ENCODE assay signal across 37 cellular contexts in genomic region chr3:120492103-120492502, GRCh38. TPM values are rescaled to one million over a fixed set of nuclear protein-coding genes. Genes with fewer than 3 reads are reported as not detected.
"Had no signal": no experiment of that assay in that cellular context is flagged by ENCODE, and none has a peak within 500 bp of the region (broad histone marks: within the 10 kb centered on the region; RNA-seq: fewer than 3 reads in every experiment).

No MANE protein-coding gene starts in this region.

- ATAC-seq: activated CD8-positive, alpha-beta memory T cell treated with anti-CD3 and anti-CD28 coated beads, Interleukin-2, amount 10 ng/mL, durations not matched to agents 7 days and 5 days; PC-3 had no signal

- H3K4me3 ChIP-seq: MG63, Peyer's patch, SJSA1 had no signal

- H3K4me1 Mint-ChIP-seq: activated B cell treated with CpG ODN at 0.5 μM for 24 hours; activated CD8-positive, alpha-beta memory T cell treated with anti-CD3 and anti-CD28 coated beads, Interleukin-2, amount 10 ng/mL, durations not matched to agents 7 days and 5 days; activated naive CD4-positive, alpha-beta T cell treated with anti-CD3 and anti-CD28 coated beads, Interleukin-2, amount 10 ng/mL, durations not matched to agents 7 days and 5 days had no signal

- H3K27ac Mint-ChIP-seq: activated B cell treated with CpG ODN at 0.5 μM for 24 hours; activated CD4-positive, alpha-beta memory T cell treated with anti-CD3 and anti-CD28 coated beads for 36 hours; activated CD8-positive, alpha-beta memory T cell treated with anti-CD3 and anti-CD28 coated beads, Interleukin-2, amount 10 ng/mL, durations not matched to agents 7 days and 5 days; activated naive CD4-positive, alpha-beta T cell treated with anti-CD3 and anti-CD28 coated beads, Interleukin-2, amount 10 ng/mL, durations not matched to agents 7 days and 5 days; activated naive CD8-positive, alpha-beta T cell; T-helper 1 cell treated with Interleukin-12 subunit alpha and Interleukin-12 subunit beta and Interleukin-4 antibody, amounts not matched to agents 30 μg/mL and 1 μg/mL, for 36 hours; T-helper 2 cell treated with Interferon-gamma antibody and Interleukin-4, amounts not matched to agents 5 μg/mL and 100 μg/mL, for 36 hours had no signal

- FAIRE-seq: TTC549 had no signal

- H3K36me3 Mint-ChIP-seq: activated CD4-positive, alpha-beta memory T cell treated with anti-CD3 and anti-CD28 coated beads for 36 hours; activated naive CD4-positive, alpha-beta T cell treated with anti-CD3 and anti-CD28 coated beads, Interleukin-2, amount 10 ng/mL, durations not matched to agents 7 days and 5 days; activated naive CD8-positive, alpha-beta T cell had no signal

- H3K4me3 Mint-ChIP-seq: activated B cell treated with CpG ODN at 0.5 μM for 24 hours; activated CD4-positive, alpha-beta memory T cell treated with anti-CD3 and anti-CD28 coated beads for 36 hours; activated CD8-positive, alpha-beta memory T cell treated with anti-CD3 and anti-CD28 coated beads, Interleukin-2, amount 10 ng/mL, durations not matched to agents 7 days and 5 days; activated naive CD4-positive, alpha-beta T cell treated with anti-CD3 and anti-CD28 coated beads, Interleukin-2, amount 10 ng/mL, durations not matched to agents 7 days and 5 days; activated naive CD8-positive, alpha-beta T cell; T-helper 1 cell treated with Interleukin-12 subunit alpha and Interleukin-12 subunit beta and Interleukin-4 antibody, amounts not matched to agents 30 μg/mL and 1 μg/mL, for 36 hours; T-helper 2 cell treated with Interferon-gamma antibody and Interleukin-4, amounts not matched to agents 5 μg/mL and 100 μg/mL, for 36 hours had no signal

- H3K27ac ChIP-seq: brain microvascular endothelial cell, Peyer's patch, SJSA1 had no signal

- DNase-seq: activated B cell treated with CpG ODN at 0.5 μM for 24 hours; activated CD4-positive, alpha-beta memory T cell treated with anti-CD3 and anti-CD28 coated beads for 36 hours; activated CD4-positive, alpha-beta T cell treated with anti-CD3 and anti-CD28 coated beads for 4 hours; activated CD4-positive, alpha-beta T cell treated with anti-CD3 and anti-CD28 coated beads, Interleukin-2, amount 50 U/mL, for 1 hour; activated CD4-positive, CD25-positive, alpha-beta regulatory T cell treated with anti-CD3 and anti-CD28 coated beads, Interleukin-2, amount 50 U/mL, for 72 hours; activated CD8-positive, alpha-beta memory T cell treated with anti-CD3 and anti-CD28 coated beads for 24 hours; activated CD8-positive, alpha-beta memory T cell treated with anti-CD3 and anti-CD28 coated beads, Interleukin-2, amount 10 ng/mL, durations not matched to agents 7 days and 5 days; activated CD8-positive, alpha-beta memory T cell treated with anti-CD3 and anti-CD28 coated beads, Interleukin-2, amount 50 U/mL, for 48 hours; activated effector memory CD4-positive, alpha-beta T cell treated with Interleukin-2 at 50 U/mL for 16 hours; activated naive CD4-positive, alpha-beta T cell treated with anti-CD3 and anti-CD28 coated beads, Interleukin-2, amount 10 ng/mL, durations not matched to agents 7 days and 5 days; activated T-cell treated with anti-CD3 and anti-CD28 coated beads, Interleukin-2, amount 50 U/mL, for 48 hours; amniotic stem cell; aorta; brain microvascular endothelial cell; central memory CD4-positive, alpha-beta T cell; Karpas-422; MG63; NCI-H1048; NCI-H1105 treated with DMSO at 0.1 percent for 48 hours; NCI-H1436; NCI-H1694; NCI-H1930; NCI-H2081 treated with DMSO at 0.1 percent for 48 hours; NCI-H345; NCI-H526; NCI-H748 treated with DMSO at 0.1 percent for 48 hours; NK-92 treated with Interleukin-12 subunit alpha and Interleukin-12 subunit beta, amount 100 ng/mL, for 24 hours; PC-3; Peyer's patch; RPMI8226; SHP77 treated with DMSO at 0.1 percent for 48 hours; SK-N-SH had no signal

RNA-seq across cellular contexts. Expression of gene FSTL1, which starts 41.3 kb away (rescaled TPM):
- total RNA-seq: activated B cell treated with CpG ODN at 0.5 μM for 24 hours had no signal
